ENCODE assay signal across 9 cellular contexts in the genomic region with DNA sequence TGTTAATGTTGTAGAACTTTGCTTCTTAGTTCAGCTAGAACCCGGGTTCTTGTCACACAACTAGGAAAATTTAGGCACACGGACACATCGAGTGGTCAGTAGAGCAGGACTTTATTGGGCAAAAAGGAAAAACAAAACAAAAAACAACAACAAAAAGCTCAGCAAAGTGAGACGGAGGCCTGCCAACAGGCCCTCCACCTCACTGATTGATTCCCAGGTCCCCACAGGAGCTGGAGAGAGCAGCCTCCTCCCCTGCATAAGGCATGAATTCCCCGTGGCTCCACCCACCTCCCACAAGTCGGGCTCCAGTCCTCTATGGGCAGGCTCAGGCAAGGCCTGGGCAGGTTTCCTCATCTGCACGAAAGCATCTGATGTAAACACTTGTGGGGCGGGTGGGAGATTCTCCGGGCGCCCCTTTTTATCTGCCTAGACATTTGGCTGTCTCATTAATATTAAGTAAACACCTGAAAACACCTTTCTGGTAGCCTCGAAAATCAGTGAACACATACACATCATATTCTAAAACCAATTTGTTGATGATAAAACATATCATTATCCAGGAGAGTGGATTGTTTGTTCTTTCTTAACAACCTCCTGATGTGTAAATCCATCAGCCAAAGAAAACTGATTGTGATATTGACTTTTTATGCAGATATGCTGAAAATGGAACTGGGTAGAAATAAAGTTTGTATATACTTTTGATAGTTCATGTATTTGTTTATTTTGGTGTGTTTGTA.
A peak's percentile ranks its signal among the peaks of the same experiment; 100 is the strongest.
DNase-seq lines count a peak whose midpoint lies in the region; ATAC-seq, FAIRE-seq and TF ChIP-seq lines count a peak whose summit lies in the region.
"Had no signal": no experiment of that assay in that cellular context is flagged by ENCODE, and none has a peak within 500 bp of the region (broad histone marks: within the 10 kb centered on the region; RNA-seq: fewer than 3 reads in every experiment).

No MANE protein-coding gene starts in this region.

- H3K4me3 Mint-ChIP-seq in CD8-positive, alpha-beta T cell = no peak overlapping the region

- no peak overlapping the region for H3K4me3 ChIP-seq in ACC112 (ENCODE audit: low read depth, low read length)
- H3K4me3 ChIP-seq in CD8-positive, alpha-beta T cell (ENCODE audit: low read depth, low read length) = no peak overlapping the region

- peaks cover 3% of the 10 kb centered on the region for H3K27me3 Mint-ChIP-seq in CD8-positive, alpha-beta T cell (ENCODE audit: low read depth)

- H3K27ac ChIP-seq in ACC112 (ENCODE audit: low read depth, low read length) = no peak overlapping the region
- no peak overlapping the region for H3K27ac ChIP-seq in CD8-positive, alpha-beta T cell (ENCODE audit: low read depth, low read length)

- no peaks in the 10 kb centered on the region for H3K36me3 Mint-ChIP-seq in CD8-positive, alpha-beta T cell

- POLR2A ChIA-PET in CD8-positive, alpha-beta T cell (lab: Charles Lee) = no interaction called here

- FAIRE-seq in HTR-8/SVneo (lab: Jason Lieb, UNC) = peak; percentile 46

- DNase-seq in HTR-8/SVneo (ENCODE audit: insufficient read length, low spot score) (peak; percentile 24), kidney glomerular epithelial cell (lab: John Stamatoyannopoulos, UW) (peak; percentile 55), UCSD-AML1 (lab: John Stamatoyannopoulos, UW; ENCODE audit: unreplicated experiment) (no peak)
- no peak for DNase-seq in CD8-positive, alpha-beta T cell
- DNase-seq: activated gamma-delta T cell had no signal

- intact Hi-C loops in CD8-positive, alpha-beta T cell (cut with DNase I, micrococcal nuclease) = no loop called here

- ATAC-seq in SK-N-SH treated with all-trans-retinoic acid at 6 μM for 48 hours = peak; percentile 66
- ATAC-seq in GM19395 (IDR thresholded peaks at IDR 0.05; ENCODE audit: unreplicated experiment) = no peak
- ATAC-seq in GM19455 (IDR thresholded peaks at IDR 0.05; ENCODE audit: unreplicated experiment) = no peak
- ATAC-seq in CD8-positive, alpha-beta T cell = no peak

- no peak for TF ChIP-seq CTCF in CD8-positive, alpha-beta T cell (IDR thresholded peaks at IDR 0.05)

- no peaks in the 10 kb centered on the region for H3K9me3 ChIP-seq in CD8-positive, alpha-beta T cell (ENCODE audit: low read length)

- H3K4me1 ChIP-seq in ACC112 (ENCODE audit: control insufficient read depth, insufficient read depth, low read length, unreplicated experiment) = peaks cover 43% of the 10 kb centered on the region
- H3K4me1 ChIP-seq in CD8-positive, alpha-beta T cell (ENCODE audit: insufficient read depth, low read length) = no peaks in the 10 kb centered on the region

- no peak overlapping the region for H3K27ac Mint-ChIP-seq in CD8-positive, alpha-beta T cell

- H3K79me2 ChIP-seq in ACC112 (ENCODE audit: control insufficient read depth, insufficient read depth, low read length, unreplicated experiment) = no peaks in the 10 kb centered on the region

- peak overlapping the region; percentile 72 for H2AFZ ChIP-seq in ACC112 (ENCODE audit: low read length, unreplicated experiment)

- peaks cover 2% of the 10 kb centered on the region for H3K4me1 Mint-ChIP-seq in CD8-positive, alpha-beta T cell (ENCODE audit: low read depth)

- CTCF ChIA-PET in CD8-positive, alpha-beta T cell (lab: Charles Lee) = interaction anchor here (1.0 to 1.5 kb wide), 2 partner anchors 10 to 11 kb away, joined by 3 to 4 read pairs; no protein-coding TSS in a partner anchor

- H3K9me3 Mint-ChIP-seq in CD8-positive, alpha-beta T cell = no peaks in the 10 kb centered on the region

- H3K36me3 ChIP-seq in ACC112 (ENCODE audit: insufficient read depth, low read length) = no peaks in the 10 kb centered on the region
- no peaks in the 10 kb centered on the region for H3K36me3 ChIP-seq in CD8-positive, alpha-beta T cell (ENCODE audit: insufficient read depth, low read length)

- no peaks in the 10 kb centered on the region for H3K27me3 ChIP-seq in ACC112 (ENCODE audit: insufficient read depth, low read length)
- H3K27me3 ChIP-seq in CD8-positive, alpha-beta T cell (ENCODE audit: insufficient read depth, low read length) = no peaks in the 10 kb centered on the region

TF ChIP-seq in SK-N-SH treated with all-trans-retinoic acid at 6 μM for 48 hours, 23 proteins besides CTCF, POLR2A, EP300 and RAD21 (continues in another document):
- TF ChIP-seq ISL1 (CRISPR knock-in tag; IDR thresholded peaks at IDR 0.05) (no peak), SNAI2 (CRISPR knock-in tag; IDR thresholded peaks at IDR 0.05) (no peak), ESRRG (CRISPR knock-in tag; IDR thresholded peaks at IDR 0.05) (no peak), GLIS3 (CRISPR knock-in tag; IDR thresholded peaks at IDR 0.05) (no peak), OSR1 (CRISPR knock-in tag; IDR thresholded peaks at IDR 0.05) (no peak), ZNF565 (CRISPR knock-in tag; conservative IDR thresholded peaks at IDR 0.05; ENCODE audit: low read depth) (no peak), ZNF70 (CRISPR knock-in tag; IDR thresholded peaks at IDR 0.05) (no peak), TCF4 (CRISPR knock-in tag; IDR thresholded peaks at IDR 0.05; ENCODE audit: borderline replicate concordance) (no peak), BACH2 (CRISPR knock-in tag; IDR thresholded peaks at IDR 0.05; ENCODE audit: borderline replicate concordance) (no peak), ARNTL (CRISPR knock-in tag; IDR thresholded peaks at IDR 0.05; ENCODE audit: borderline replicate concordance, low read depth) (no peak), ZFP30 (CRISPR knock-in tag; IDR thresholded peaks at IDR 0.05) (no peak), ZFP3 (CRISPR knock-in tag; IDR thresholded peaks at IDR 0.05) (no peak), ZNF8 (CRISPR knock-in tag; IDR thresholded peaks at IDR 0.05) (no peak)
- TF ChIP-seq, protein P1, sequence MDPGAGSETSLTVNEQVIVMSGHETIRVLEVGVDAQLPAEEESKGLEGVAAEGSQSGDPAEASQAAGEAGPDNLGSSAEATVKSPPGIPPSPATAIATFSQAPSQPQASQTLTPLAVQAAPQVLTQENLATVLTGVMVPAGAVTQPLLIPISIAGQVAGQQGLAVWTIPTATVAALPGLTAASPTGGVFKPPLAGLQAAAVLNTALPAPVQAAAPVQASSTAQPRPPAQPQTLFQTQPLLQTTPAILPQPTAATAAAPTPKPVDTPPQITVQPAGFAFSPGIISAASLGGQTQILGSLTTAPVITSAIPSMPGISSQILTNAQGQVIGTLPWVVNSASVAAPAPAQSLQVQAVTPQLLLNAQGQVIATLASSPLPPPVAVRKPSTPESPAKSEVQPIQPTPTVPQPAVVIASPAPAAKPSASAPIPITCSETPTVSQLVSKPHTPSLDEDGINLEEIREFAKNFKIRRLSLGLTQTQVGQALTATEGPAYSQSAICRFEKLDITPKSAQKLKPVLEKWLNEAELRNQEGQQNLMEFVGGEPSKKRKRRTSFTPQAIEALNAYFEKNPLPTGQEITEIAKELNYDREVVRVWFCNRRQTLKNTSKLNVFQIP (CRISPR knock-in tag; IDR thresholded peaks at IDR 0.05; ENCODE audit: borderline replicate concordance, low read depth) = no peak
- TF ChIP-seq, protein P2, sequence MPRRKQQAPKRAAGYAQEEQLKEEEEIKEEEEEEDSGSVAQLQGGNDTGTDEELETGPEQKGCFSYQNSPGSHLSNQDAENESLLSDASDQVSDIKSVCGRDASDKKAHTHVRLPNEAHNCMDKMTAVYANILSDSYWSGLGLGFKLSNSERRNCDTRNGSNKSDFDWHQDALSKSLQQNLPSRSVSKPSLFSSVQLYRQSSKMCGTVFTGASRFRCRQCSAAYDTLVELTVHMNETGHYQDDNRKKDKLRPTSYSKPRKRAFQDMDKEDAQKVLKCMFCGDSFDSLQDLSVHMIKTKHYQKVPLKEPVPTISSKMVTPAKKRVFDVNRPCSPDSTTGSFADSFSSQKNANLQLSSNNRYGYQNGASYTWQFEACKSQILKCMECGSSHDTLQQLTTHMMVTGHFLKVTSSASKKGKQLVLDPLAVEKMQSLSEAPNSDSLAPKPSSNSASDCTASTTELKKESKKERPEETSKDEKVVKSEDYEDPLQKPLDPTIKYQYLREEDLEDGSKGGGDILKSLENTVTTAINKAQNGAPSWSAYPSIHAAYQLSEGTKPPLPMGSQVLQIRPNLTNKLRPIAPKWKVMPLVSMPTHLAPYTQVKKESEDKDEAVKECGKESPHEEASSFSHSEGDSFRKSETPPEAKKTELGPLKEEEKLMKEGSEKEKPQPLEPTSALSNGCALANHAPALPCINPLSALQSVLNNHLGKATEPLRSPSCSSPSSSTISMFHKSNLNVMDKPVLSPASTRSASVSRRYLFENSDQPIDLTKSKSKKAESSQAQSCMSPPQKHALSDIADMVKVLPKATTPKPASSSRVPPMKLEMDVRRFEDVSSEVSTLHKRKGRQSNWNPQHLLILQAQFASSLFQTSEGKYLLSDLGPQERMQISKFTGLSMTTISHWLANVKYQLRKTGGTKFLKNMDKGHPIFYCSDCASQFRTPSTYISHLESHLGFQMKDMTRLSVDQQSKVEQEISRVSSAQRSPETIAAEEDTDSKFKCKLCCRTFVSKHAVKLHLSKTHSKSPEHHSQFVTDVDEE (CRISPR knock-in tag; IDR thresholded peaks at IDR 0.05) = no peak
- TF ChIP-seq, protein P3, sequence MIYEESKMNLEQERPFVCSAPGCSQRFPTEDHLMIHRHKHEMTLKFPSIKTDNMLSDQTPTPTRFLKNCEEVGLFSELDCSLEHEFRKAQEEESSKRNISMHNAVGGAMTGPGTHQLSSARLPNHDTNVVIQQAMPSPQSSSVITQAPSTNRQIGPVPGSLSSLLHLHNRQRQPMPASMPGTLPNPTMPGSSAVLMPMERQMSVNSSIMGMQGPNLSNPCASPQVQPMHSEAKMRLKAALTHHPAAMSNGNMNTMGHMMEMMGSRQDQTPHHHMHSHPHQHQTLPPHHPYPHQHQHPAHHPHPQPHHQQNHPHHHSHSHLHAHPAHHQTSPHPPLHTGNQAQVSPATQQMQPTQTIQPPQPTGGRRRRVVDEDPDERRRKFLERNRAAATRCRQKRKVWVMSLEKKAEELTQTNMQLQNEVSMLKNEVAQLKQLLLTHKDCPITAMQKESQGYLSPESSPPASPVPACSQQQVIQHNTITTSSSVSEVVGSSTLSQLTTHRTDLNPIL (CRISPR knock-in tag; IDR thresholded peaks at IDR 0.05; ENCODE audit: low read depth) = no peak
- TF ChIP-seq, protein P4, sequence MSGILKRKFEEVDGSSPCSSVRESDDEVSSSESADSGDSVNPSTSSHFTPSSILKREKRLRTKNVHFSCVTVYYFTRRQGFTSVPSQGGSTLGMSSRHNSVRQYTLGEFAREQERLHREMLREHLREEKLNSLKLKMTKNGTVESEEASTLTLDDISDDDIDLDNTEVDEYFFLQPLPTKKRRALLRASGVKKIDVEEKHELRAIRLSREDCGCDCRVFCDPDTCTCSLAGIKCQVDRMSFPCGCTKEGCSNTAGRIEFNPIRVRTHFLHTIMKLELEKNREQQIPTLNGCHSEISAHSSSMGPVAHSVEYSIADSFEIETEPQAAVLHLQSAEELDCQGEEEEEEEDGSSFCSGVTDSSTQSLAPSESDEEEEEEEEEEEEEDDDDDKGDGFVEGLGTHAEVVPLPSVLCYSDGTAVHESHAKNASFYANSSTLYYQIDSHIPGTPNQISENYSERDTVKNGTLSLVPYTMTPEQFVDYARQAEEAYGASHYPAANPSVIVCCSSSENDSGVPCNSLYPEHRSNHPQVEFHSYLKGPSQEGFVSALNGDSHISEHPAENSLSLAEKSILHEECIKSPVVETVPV (CRISPR knock-in tag; IDR thresholded peaks at IDR 0.05) = no peak

Comparison
In these comparisons a context has a peak if more than half of its experiments do, and no peak if none do; other contexts are left out.
1. DNase-seq: peak in HTR-8/SVneo (single experiment) and kidney glomerular epithelial cell (single experiment); none in CD8-positive, alpha-beta T cell (0 of 7) and UCSD-AML1 (single experiment).